Comparison of ENCODE assay signal across 8 cellular contexts in genomic region chr1:204408602-204409001, GRCh38. TPM values are rescaled to one million over a fixed set of nuclear protein-coding genes. Genes with fewer than 3 reads are reported as not detected.
A peak's percentile ranks its signal among the peaks of the same experiment; 100 is the strongest.
DNase-seq lines count a peak whose midpoint lies in the region; ATAC-seq and TF ChIP-seq lines count a peak whose summit lies in the region.

No MANE protein-coding gene starts in this region.

- CTCF ChIA-PET in activated B cell treated with CpG ODN at 0.5 μM for 24 hours (lab: Charles Lee) = interaction anchor here (1.7 kb wide), 2 partner anchors 10 to 22 kb away, joined by 5 to 12 read pairs; no protein-coding TSS in a partner anchor

- H3K4me3 ChIP-seq in H7 (ENCODE audit: insufficient read depth, low read depth, low read length) = peak overlapping the region; percentile 97
- H3K4me3 ChIP-seq in skeletal muscle satellite cell (ENCODE audit: low read length) = peak overlapping the region; percentile 95

- H3K4me1 Mint-ChIP-seq in activated B cell treated with CpG ODN at 0.5 μM for 24 hours = peaks cover 40% of the 10 kb centered on the region
- H3K4me1 Mint-ChIP-seq in glutamatergic neuron (ENCODE audit: low read depth, unreplicated experiment) = peaks cover 6% of the 10 kb centered on the region

- POLR2A ChIA-PET in activated B cell treated with CpG ODN at 0.5 μM for 24 hours (lab: Charles Lee) = interaction anchor here (0.6 to 1.8 kb wide), 3 partner anchors 18 to 107 kb away, joined by 3 to 6 read pairs (median 4); partner anchors contain the start of gene MDM4

- H3K27ac Mint-ChIP-seq in activated B cell treated with CpG ODN at 0.5 μM for 24 hours = peak overlapping the region; percentile 68
- H3K27ac Mint-ChIP-seq in glutamatergic neuron (ENCODE audit: unreplicated experiment) = no peak overlapping the region

- intact Hi-C loops in activated B cell treated with CpG ODN at 0.5 μM for 24 hours (cut with micrococcal nuclease) = no loop called here

- no peak for DNase-seq in H7
- no peak for DNase-seq in activated B cell treated with CpG ODN at 0.5 μM for 24 hours
- no peak for DNase-seq in glutamatergic neuron
- no peak for DNase-seq in hepatic stellate cell (ENCODE audit: low spot score)
- no peak for DNase-seq in NAMALWA (ENCODE audit: low spot score)
- DNase-seq in NCI-H2196 (lab: John Stamatoyannopoulos, UW; ENCODE audit: unreplicated experiment) = no peak

- H3K36me3 Mint-ChIP-seq in activated B cell treated with CpG ODN at 0.5 μM for 24 hours (ENCODE audit: low read depth) (peaks cover 70% of the 10 kb centered on the region), glutamatergic neuron (ENCODE audit: unreplicated experiment) (no peaks in the 10 kb centered on the region)

- no peaks in the 10 kb centered on the region for H3K9me3 ChIP-seq in skeletal muscle satellite cell (replicated peaks; ENCODE audit: low read length)

- H3K9ac ChIP-seq in skeletal muscle satellite cell (ENCODE audit: low read depth, low read length) = peak overlapping the region; percentile 98

- H3K4me1 ChIP-seq in skeletal muscle satellite cell (ENCODE audit: control insufficient read depth, insufficient read depth, low read length) = peaks cover 5% of the 10 kb centered on the region

- H3K27me3 Mint-ChIP-seq in activated B cell treated with CpG ODN at 0.5 μM for 24 hours = no peaks in the 10 kb centered on the region
- peaks cover 7% of the 10 kb centered on the region for H3K27me3 Mint-ChIP-seq in glutamatergic neuron (ENCODE audit: unreplicated experiment)

- peak overlapping the region; percentile 94 for H3K4me2 ChIP-seq in skeletal muscle satellite cell (ENCODE audit: low read length)

- ATAC-seq in activated B cell treated with CpG ODN at 0.5 μM for 24 hours (ENCODE audit: low read depth) (no peak), HG03521 (IDR thresholded peaks at IDR 0.05; ENCODE audit: unreplicated experiment) (no peak)

- H3K9me3 Mint-ChIP-seq in activated B cell treated with CpG ODN at 0.5 μM for 24 hours (no peaks in the 10 kb centered on the region), glutamatergic neuron (ENCODE audit: unreplicated experiment) (no peaks in the 10 kb centered on the region)

- H3K27me3 ChIP-seq in H7 (ENCODE audit: control insufficient read depth, insufficient read depth, low read length) = no peaks in the 10 kb centered on the region
- no peaks in the 10 kb centered on the region for H3K27me3 ChIP-seq in skeletal muscle satellite cell (ENCODE audit: control insufficient read depth, insufficient read depth, low read length)

- peak overlapping the region; percentile 99 for H3K4me3 Mint-ChIP-seq in activated B cell treated with CpG ODN at 0.5 μM for 24 hours
- H3K4me3 Mint-ChIP-seq in glutamatergic neuron (ENCODE audit: unreplicated experiment) = peak overlapping the region; percentile 97

- H3K36me3 ChIP-seq in H7 (replicated peaks; ENCODE audit: control insufficient read depth, insufficient read depth, low read length) (peaks cover 17% of the 10 kb centered on the region), skeletal muscle satellite cell (ENCODE audit: insufficient read depth, low read length) (peaks cover 43% of the 10 kb centered on the region)

- no peak for TF ChIP-seq CTCF in activated B cell treated with CpG ODN at 0.5 μM for 24 hours (IDR thresholded peaks at IDR 0.05)
- no peak for TF ChIP-seq CTCF in glutamatergic neuron (IDR thresholded peaks at IDR 0.05; ENCODE audit: partially characterized antibody, unreplicated experiment)

RNA-seq across cellular contexts. Expression of gene PPP1R15B, which starts 3.0 kb away (rescaled TPM):
- 37.1 and 40.6 TPM in 2 replicates for total RNA-seq in H7 (2014; rRNA removed; shearing (Covaris generic))
- total RNA-seq in activated B cell treated with CpG ODN at 0.5 μM for 24 hours = 60.4 and 70.6 TPM in 2 replicates
- total RNA-seq in glutamatergic neuron (ENCODE audit: unreplicated experiment) = 45.3 TPM
- 20.8 TPM in 2 replicates for total RNA-seq in skeletal muscle satellite cell (2012; rRNA removed)

RNA-seq across cellular contexts. Expression of gene PLEKHA6, which starts 48.9 kb away (rescaled TPM):
- total RNA-seq in H7 (2014; rRNA removed; shearing (Covaris generic)) = 3.0 and 5.1 TPM in 2 replicates
- total RNA-seq in activated B cell treated with CpG ODN at 0.5 μM for 24 hours = 0.61 and 0.62 TPM in 2 replicates
- 72.7 TPM for total RNA-seq in glutamatergic neuron (ENCODE audit: unreplicated experiment)
- 1.0 and 3.3 TPM in 2 replicates for total RNA-seq in skeletal muscle satellite cell (2012; rRNA removed)

Comparison
In these comparisons a context has a peak if more than half of its experiments do, and no peak if none do; other contexts are left out.
1. RNA of gene PLEKHA6, which starts 48.9 kb away (total RNA-seq): 72.7 TPM in glutamatergic neuron (single experiment); 3.0 to 5.1 TPM in H7 and 0.61 to 0.62 TPM in activated B cell treated with CpG ODN at 0.5 μM for 24 hours; every median in the first group is over 10 times any median in the second.